ENCODE assay signal across 37 cellular contexts in the genomic region with DNA sequence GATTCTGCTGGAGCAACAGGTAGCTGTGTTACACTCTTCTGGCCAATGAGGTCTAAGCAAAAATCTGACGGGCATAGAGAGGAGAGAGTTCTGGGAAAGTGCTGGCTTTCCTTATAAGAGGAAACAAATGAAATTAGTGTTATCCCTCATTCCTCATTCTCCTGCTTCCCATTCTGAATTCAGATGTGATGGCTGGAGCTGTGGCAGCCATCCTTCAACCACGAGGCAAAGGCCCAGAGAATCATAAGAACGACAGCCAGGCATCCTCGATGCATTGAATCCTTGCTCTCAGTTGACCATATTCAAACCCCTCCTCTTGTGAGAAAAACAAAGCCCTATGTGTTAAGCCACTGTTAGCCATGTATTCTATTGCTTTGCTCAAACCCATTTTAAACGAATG. TPM values are rescaled to one million over a fixed set of nuclear protein-coding genes. Genes with fewer than 3 reads are reported as not detected.
"Had no signal": no experiment of that assay in that cellular context is flagged by ENCODE, and none has a peak within 500 bp of the region (broad histone marks: within the 10 kb centered on the region; RNA-seq: fewer than 3 reads in every experiment).

No MANE protein-coding gene starts in this region.

- H3K36me3 ChIP-seq: MG63 had no signal

- H3K4me3 ChIP-seq: MG63 had no signal

- DNase-seq: Karpas-422, Kasumi-1, MG63, MM.1S, MV-4-11, NCI-H1048, NCI-H1092, NCI-H1092 treated with DMSO at 0.1 percent for 48 hours, NCI-H1105, NCI-H1105 treated with DMSO at 0.1 percent for 48 hours, NCI-H1417, NCI-H1417 treated with DMSO at 0.1 percent for 48 hours, NCI-H1436, NCI-H1436 treated with DMSO at 0.1 percent for 48 hours, NCI-H146, NCI-H1694, NCI-H1694 treated with DMSO at 0.1 percent for 48 hours, NCI-H187, NCI-H187 treated with DMSO at 0.1 percent for 48 hours, NCI-H1930, NCI-H2029, NCI-H2029 treated with DMSO at 0.1 percent for 48 hours, NCI-H2081, NCI-H2081 treated with DMSO at 0.1 percent for 48 hours, NCI-H2107, NCI-H2171, NCI-H2171 treated with DMSO at 0.1 percent for 48 hours, NCI-H2227 treated with DMSO at 0.1 percent for 48 hours, NCI-H226, NCI-H345, NCI-H446, NCI-H446 treated with DMSO at 0.1 percent for 48 hours, NCI-H510A, NCI-H510A treated with DMSO at 0.1 percent for 48 hours, NCI-H524 had no signal

- H3K27me3 ChIP-seq: MG63 had no signal

- H3K9me3 ChIP-seq: MG63 had no signal

RNA-seq across cellular contexts. Expression of a gene that starts 27.5 kb away (rescaled TPM):
- total RNA-seq: LHCN-M2, MCF 10A had no signal
